17 cellular contexts compared by ENCODE assay signal in genomic region chr18:48038636-48039035, GRCh38.
"Had no signal": no experiment of that assay in that cellular context is flagged by ENCODE, and none has a peak within 500 bp of the region (broad histone marks: within the 10 kb centered on the region; RNA-seq: fewer than 3 reads in every experiment).

No MANE protein-coding gene starts in this region.

- H3K4me3 ChIP-seq: lung, psoas muscle, suprapubic skin, upper lobe of left lung, vagina had no signal

- H3K9me3 Mint-ChIP-seq: memory B cell; stimulated activated naive CD8-positive, alpha-beta T cell treated with anti-CD3 and anti-CD28 coated beads, Interleukin-15, amount 100 ng/mL, for 72 hours had no signal

- H3K27me3 Mint-ChIP-seq: stimulated activated naive CD8-positive, alpha-beta T cell treated with anti-CD3 and anti-CD28 coated beads, Interleukin-15, amount 100 ng/mL, for 72 hours had no signal

- H3K36me3 ChIP-seq: upper lobe of left lung had no signal

- H3K27ac Mint-ChIP-seq: memory B cell; nephron progenitor cell; stimulated activated naive CD8-positive, alpha-beta T cell treated with anti-CD3 and anti-CD28 coated beads, Interleukin-15, amount 100 ng/mL, for 72 hours had no signal

- H3K36me3 Mint-ChIP-seq: memory B cell had no signal

- DNase-seq: cerebellar nuclear complex; cortex of kidney; nephron progenitor cell; psoas muscle; small intestine; stimulated activated CD4-positive, alpha-beta T cell treated with anti-CD3 and anti-CD28 coated beads, Interleukin-12 subunit alpha, Interleukin-12 subunit beta, amount 100 ng/mL, for 4 hours; stimulated activated CD4-positive, alpha-beta T cell treated with anti-CD3 and anti-CD28 coated beads, Interleukin-1b, Interleukin-23, amount 100 ng/mL, for 48 hours; stimulated activated CD4-positive, alpha-beta T cell treated with anti-CD3 and anti-CD28 coated beads, Interleukin-4, amount 100 ng/mL, for 1 hour; stimulated activated CD8-positive, alpha-beta memory T cell treated with anti-CD3 and anti-CD28 coated beads, Interleukin-4, amount 100 ng/mL, for 48 hours; stimulated activated naive CD4-positive, alpha-beta T cell; stimulated activated naive CD8-positive, alpha-beta T cell treated with anti-CD3 and anti-CD28 coated beads, Interleukin-15, amount 100 ng/mL, for 72 hours; upper lobe of left lung had no signal

- H3K4me3 Mint-ChIP-seq: memory B cell; nephron progenitor cell; stimulated activated naive CD8-positive, alpha-beta T cell treated with anti-CD3 and anti-CD28 coated beads, Interleukin-15, amount 100 ng/mL, for 72 hours had no signal

- H3K27me3 ChIP-seq: suprapubic skin, upper lobe of left lung, vagina had no signal

- H3K9me3 ChIP-seq: psoas muscle, suprapubic skin, upper lobe of left lung, vagina had no signal

- H3K4me1 ChIP-seq: psoas muscle had no signal

- ATAC-seq: psoas muscle; right cardiac atrium; stimulated activated naive CD8-positive, alpha-beta T cell treated with anti-CD3 and anti-CD28 coated beads, Interleukin-15, amount 100 ng/mL, for 72 hours had no signal

- H3K27ac ChIP-seq: psoas muscle, suprapubic skin, upper lobe of left lung, vagina had no signal

- H3K4me1 Mint-ChIP-seq: memory B cell; stimulated activated naive CD8-positive, alpha-beta T cell treated with anti-CD3 and anti-CD28 coated beads, Interleukin-15, amount 100 ng/mL, for 72 hours had no signal
